ENCODE assay signal across 23 cellular contexts in genomic region chr20:24291066-24291465, GRCh38.
"Had no signal": no experiment of that assay in that cellular context is flagged by ENCODE, and none has a peak within 500 bp of the region (broad histone marks: within the 10 kb centered on the region; RNA-seq: fewer than 3 reads in every experiment).

No MANE protein-coding gene starts in this region.

- H3K27ac Mint-ChIP-seq: activated naive CD4-positive, alpha-beta T cell treated with anti-CD3 and anti-CD28 coated beads for 36 hours; activated T-helper 1 cell treated with anti-CD3 and anti-CD28 coated beads, Interleukin-12 subunit alpha, Interleukin-12 subunit beta, Interleukin-2, Interleukin-4 antibody, amounts not matched to agents 30 ng/mL and 10 ng/mL and 1 ng/mL, durations not matched to agents 14 hours and 24 hours and 36 hours; nephron had no signal

- H3K4me3 ChIP-seq: gastrocnemius medialis, mucosa of descending colon, transverse colon had no signal

- H3K27me3 ChIP-seq: gastrocnemius medialis, transverse colon had no signal

- H3K36me3 ChIP-seq: gastrocnemius medialis, transverse colon had no signal

- H3K4me1 Mint-ChIP-seq: nephron had no signal

- H3K4me1 ChIP-seq: gastrocnemius medialis, transverse colon had no signal

- H3K9me3 ChIP-seq: gastrocnemius medialis, mucosa of descending colon, transverse colon had no signal

- DNase-seq: activated CD4-positive, alpha-beta T cell treated with anti-CD3 and anti-CD28 coated beads for 4 hours; activated CD4-positive, alpha-beta T cell treated with anti-CD3 and anti-CD28 coated beads, Interleukin-2, amount 50 U/mL, for 4 hours; activated CD4-positive, CD25-positive, alpha-beta regulatory T cell; activated CD8-positive, alpha-beta memory T cell treated with anti-CD3 and anti-CD28 coated beads, Interleukin-2, amount 50 U/mL, for 4 hours; activated effector memory CD4-positive, alpha-beta T cell treated with anti-CD3 and anti-CD28 coated beads, Interleukin-2, amount 50 U/mL, for 16 hours; activated naive CD4-positive, alpha-beta T cell treated with anti-CD3 and anti-CD28 coated beads for 36 hours; activated T-cell treated with anti-CD3 and anti-CD28 coated beads, Interleukin-2, amount 50 U/mL, for 1 hour; amygdala; caudate nucleus; cortex of kidney; effector memory CD8-positive, alpha-beta T cell; erythroblast; gastrocnemius medialis; hippocampal formation; left cardiac atrium; left ventricle myocardium superior; mucosa of descending colon; posterior cingulate gyrus; right cardiac atrium; stimulated activated CD4-positive, alpha-beta T cell treated with anti-CD3 and anti-CD28 coated beads, Interleukin-2, amount 100 ng/mL, for 48 hours; transverse colon had no signal

- H3K9me3 Mint-ChIP-seq: activated naive CD4-positive, alpha-beta T cell treated with anti-CD3 and anti-CD28 coated beads for 36 hours; effector memory CD8-positive, alpha-beta T cell had no signal

- ATAC-seq: effector memory CD8-positive, alpha-beta T cell; gastrocnemius medialis; left cardiac atrium; left ventricle myocardium superior; mucosa of descending colon; right cardiac atrium had no signal

- H3K4me3 Mint-ChIP-seq: activated naive CD4-positive, alpha-beta T cell treated with anti-CD3 and anti-CD28 coated beads for 36 hours; effector memory CD8-positive, alpha-beta T cell; nephron had no signal

- H3K27ac ChIP-seq: gastrocnemius medialis, transverse colon had no signal
